Comparison of ENCODE assay signal across 12 cellular contexts in the genomic region with DNA sequence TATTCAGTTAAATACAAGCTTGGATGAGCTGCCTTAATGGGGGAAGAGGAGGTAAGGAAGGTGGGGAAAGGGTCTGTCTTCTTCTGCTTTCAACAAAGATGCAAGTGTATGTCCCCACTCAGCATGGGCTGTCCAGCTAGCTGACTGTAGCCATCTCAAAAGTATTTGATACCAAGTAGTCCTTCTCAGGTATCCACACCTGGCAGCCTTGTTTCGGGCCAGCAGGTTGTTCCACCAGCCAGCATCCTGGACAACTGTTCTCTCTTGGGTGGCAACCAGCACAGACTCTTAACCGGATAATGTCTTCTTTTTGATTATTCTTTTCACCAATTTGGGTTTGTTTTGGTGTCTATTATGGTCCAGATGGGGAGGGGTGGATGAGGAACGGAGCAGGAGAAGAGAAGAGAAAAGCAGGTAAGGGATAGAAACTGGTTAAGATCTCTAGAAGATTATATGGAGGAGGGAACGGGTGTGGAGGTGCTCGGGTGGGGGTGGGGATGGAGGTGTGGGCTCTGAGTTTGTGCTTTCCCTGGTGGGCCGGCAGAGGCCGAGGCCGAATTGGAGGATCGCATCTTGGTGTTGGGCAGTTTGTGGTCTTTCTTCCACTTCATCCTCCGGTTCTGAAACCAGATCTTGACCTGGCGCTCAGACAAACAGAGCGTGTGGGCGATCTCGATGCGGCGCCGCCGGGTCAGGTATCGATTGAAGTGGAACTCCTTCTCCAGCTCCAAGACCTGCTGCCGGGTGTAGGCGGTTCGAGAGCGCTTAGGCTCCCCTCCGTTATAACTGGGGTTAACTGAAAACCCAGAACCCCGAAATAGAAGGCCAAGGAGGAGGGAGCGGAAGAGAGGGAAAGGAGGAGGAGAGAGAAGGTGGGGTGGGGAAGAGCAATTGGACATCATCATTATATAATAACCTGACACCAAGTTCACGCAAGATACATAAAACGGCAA. TPM values are rescaled to one million over a fixed set of nuclear protein-coding genes. Genes with fewer than 3 reads are reported as not detected.
A peak's percentile ranks its signal among the peaks of the same experiment; 100 is the strongest.
DNase-seq lines count a peak whose midpoint lies in the region; ATAC-seq and TF ChIP-seq lines count a peak whose summit lies in the region.
"Had no signal": no experiment of that assay in that cellular context is flagged by ENCODE, and none has a peak within 500 bp of the region (broad histone marks: within the 10 kb centered on the region; RNA-seq: fewer than 3 reads in every experiment).

No MANE protein-coding gene starts in this region.

- no peak overlapping the region for H4K8ac ChIP-seq in H9 (replicated peaks; ENCODE audit: insufficient read length, low read depth, low read length)

- H3K9ac ChIP-seq in parathyroid adenoma, result no peak overlapping the region
- H3K9ac ChIP-seq in H9 (ENCODE audit: extremely low read depth, insufficient read length, low read length), result no peak overlapping the region

- H2BK12ac ChIP-seq in H9 (ENCODE audit: insufficient read length, low read depth, low read length), result no peak overlapping the region

- TF ChIP-seq EP300 in gastroesophageal sphincter (IDR thresholded peaks at IDR 0.05), result no peak

- no peak overlapping the region for H3K18ac ChIP-seq in H9 (ENCODE audit: insufficient read length, low read depth, low read length)

- no peak overlapping the region for H2BK5ac ChIP-seq in H9 (ENCODE audit: insufficient read length, low read length)

- no peak overlapping the region for H3K27ac ChIP-seq in CD4-positive, CD25-positive, alpha-beta regulatory T cell (ENCODE audit: insufficient read depth, low read length, poor library complexity, severe bottlenecking)
- peak overlapping the region; percentile 44; the same call in 1 of the 2 replicates for H3K27ac ChIP-seq in SJCRH30
- peak overlapping the region; percentile 92 to 99 (median 98) for H3K27ac ChIP-seq in gastroesophageal sphincter
- peak overlapping the region; percentile 16 for H3K27ac ChIP-seq in parathyroid adenoma
- no peak overlapping the region for H3K27ac ChIP-seq in H9 (ENCODE audit: insufficient read length, low read depth, low read length)

- peaks cover 63% of the 10 kb centered on the region for H3K27me3 Mint-ChIP-seq in CD4-positive, CD25-positive, alpha-beta regulatory T cell
- peaks cover 97% of the 10 kb centered on the region for H3K27me3 Mint-ChIP-seq in H9 (ENCODE audit: low read depth)

- no peak for ATAC-seq in CD4-positive, CD25-positive, alpha-beta regulatory T cell (ENCODE audit: low read depth in 2 of 2)
- no peak for ATAC-seq in gastroesophageal sphincter
- ATAC-seq in GM19467 (IDR thresholded peaks at IDR 0.05; ENCODE audit: unreplicated experiment), result no peak

- DNase-seq in CD4-positive, CD25-positive, alpha-beta regulatory T cell, result no peak
- DNase-seq in SJCRH30 (no peak), MV-4-11 (lab: John Stamatoyannopoulos, UW) (no peak), H9 (no peak), SHP77 (lab: John Stamatoyannopoulos, UW) (no peak)
- DNase-seq: activated CD8-positive, alpha-beta memory T cell treated with anti-CD3 and anti-CD28 coated beads, Interleukin-2, amount 50 U/mL, for 48 hours; caudate nucleus; NCI-H446 treated with DMSO at 0.1 percent for 48 hours; occipital lobe had no signal

- H3K23ac ChIP-seq in H9 (ENCODE audit: insufficient read length, low read depth, low read length), result no peak overlapping the region

- no peak overlapping the region for H2BK15ac ChIP-seq in H9 (ENCODE audit: low read depth, low read length)

- no peak overlapping the region for H3K14ac ChIP-seq in H9 (ENCODE audit: insufficient read depth, low read length)

- no peaks in the 10 kb centered on the region for H3K9me3 ChIP-seq in CD4-positive, CD25-positive, alpha-beta regulatory T cell (ENCODE audit: control insufficient read depth in 2 of 2, low read length in 2 of 2)
- H3K9me3 ChIP-seq in SJCRH30 (replicated peaks) (no peaks in the 10 kb centered on the region), gastroesophageal sphincter (no peaks in the 10 kb centered on the region), parathyroid adenoma (ENCODE audit: control insufficient read depth, low read length) (no peaks in the 10 kb centered on the region), H9 (ENCODE audit: control insufficient read depth, low read depth, low read length) (no peaks in the 10 kb centered on the region)

- no peaks in the 10 kb centered on the region for H3K36me3 ChIP-seq in CD4-positive, CD25-positive, alpha-beta regulatory T cell (ENCODE audit: control insufficient read depth, insufficient read depth, low read length)
- no peaks in the 10 kb centered on the region for H3K36me3 ChIP-seq in SJCRH30
- no peaks in the 10 kb centered on the region for H3K36me3 ChIP-seq in gastroesophageal sphincter
- no peaks in the 10 kb centered on the region for H3K36me3 ChIP-seq in parathyroid adenoma (ENCODE audit: control insufficient read depth, insufficient read depth, low read length)

- H3T11ph ChIP-seq in H9 (ENCODE audit: low read length), result no peak overlapping the region

- peak overlapping the region in 1 of 3 donors; percentile 80 for H3K27ac Mint-ChIP-seq in CD4-positive, CD25-positive, alpha-beta regulatory T cell
- no peak overlapping the region for H3K27ac Mint-ChIP-seq in H9

- peaks cover 0 to 7% (median 0%) of the 10 kb centered on the region in 4 donors for H3K4me1 Mint-ChIP-seq in CD4-positive, CD25-positive, alpha-beta regulatory T cell
- H3K4me1 Mint-ChIP-seq in H9, result peaks cover 0 to 6% of the 10 kb centered on the region in 2 experiments; a peak in 1 of 4 replicates

- H3K4me2 ChIP-seq in parathyroid adenoma (ENCODE audit: low read length) (peak overlapping the region; percentile 97), H9 (ENCODE audit: insufficient read depth, insufficient read length, low read length) (no peak overlapping the region)

- no peak overlapping the region for H2BK120ac ChIP-seq in H9 (ENCODE audit: low read depth, low read length, poor library complexity, severe bottlenecking)

- H2AFZ ChIP-seq in parathyroid adenoma (no peak overlapping the region), H9 (ENCODE audit: low read length) (no peak overlapping the region)

- no peaks in the 10 kb centered on the region for H3K79me1 ChIP-seq in H9 (ENCODE audit: insufficient read depth, low read depth, low read length, poor library complexity, severe bottlenecking)

- H2BK20ac ChIP-seq in H9 (ENCODE audit: low read depth, low read length, poor library complexity, severe bottlenecking), result no peak overlapping the region

- peaks cover 3% of the 10 kb centered on the region for H4K20me1 ChIP-seq in H9 (ENCODE audit: control insufficient read depth, insufficient read depth, insufficient read length)

- H2AK5ac ChIP-seq in H9 (ENCODE audit: insufficient read length, low read length), result no peak overlapping the region

- H3K27me3 ChIP-seq in CD4-positive, CD25-positive, alpha-beta regulatory T cell (ENCODE audit: control insufficient read depth, insufficient read depth, low read length), result peaks cover 24% of the 10 kb centered on the region
- no peaks in the 10 kb centered on the region for H3K27me3 ChIP-seq in SJCRH30
- H3K27me3 ChIP-seq in gastroesophageal sphincter, result no peaks in the 10 kb centered on the region
- H3K27me3 ChIP-seq in parathyroid adenoma (ENCODE audit: control insufficient read depth, insufficient read depth, low read length), result no peaks in the 10 kb centered on the region
- H3K27me3 ChIP-seq in H9 (ENCODE audit: insufficient read depth, low read length), result peaks cover 95% of the 10 kb centered on the region

- H4K5ac ChIP-seq in H9 (ENCODE audit: insufficient read length, low read depth, low read length), result no peak overlapping the region

- H4K91ac ChIP-seq in H9 (ENCODE audit: insufficient read length, low read depth, low read length), result no peak overlapping the region

- no peak overlapping the region for H3K4ac ChIP-seq in H9 (ENCODE audit: low read depth, low read length)

- no peaks in the 10 kb centered on the region for H3K23me2 ChIP-seq in H9 (ENCODE audit: insufficient read length, low read depth, low read length, poor library complexity, severe bottlenecking)

- TF ChIP-seq CTCF in gastroesophageal sphincter (IDR thresholded peaks at IDR 0.05) (no peak), parathyroid adenoma (IDR thresholded peaks at IDR 0.05) (no peak), H9 (conservative IDR thresholded peaks at IDR 0.05) (no peak)

- TF ChIP-seq POLR2A in gastroesophageal sphincter (IDR thresholded peaks at IDR 0.05), result no peak

- no peaks in the 10 kb centered on the region for H3K79me2 ChIP-seq in parathyroid adenoma
- H3K79me2 ChIP-seq in H9 (ENCODE audit: insufficient read depth, low read length), result no peaks in the 10 kb centered on the region

- peaks cover 3% of the 10 kb centered on the region for H3K4me1 ChIP-seq in CD4-positive, CD25-positive, alpha-beta regulatory T cell (ENCODE audit: control insufficient read depth, insufficient read depth, low read length, poor library complexity, severe bottlenecking)
- H3K4me1 ChIP-seq in SJCRH30 (peaks cover 19% of the 10 kb centered on the region), gastroesophageal sphincter (peaks cover 9 to 86% (median 29%) of the 10 kb centered on the region in 3 donors), parathyroid adenoma (no peaks in the 10 kb centered on the region), H9 (ENCODE audit: insufficient read depth, low read length) (no peaks in the 10 kb centered on the region)

- peaks cover 0 to 4% (median 0%) of the 10 kb centered on the region in 7 donors for H3K9me3 Mint-ChIP-seq in CD4-positive, CD25-positive, alpha-beta regulatory T cell
- H3K9me3 Mint-ChIP-seq in H9, result peaks cover 4 to 11% of the 10 kb centered on the region in 2 experiments; a peak in 3 of 5 replicates

- H3K4me3 Mint-ChIP-seq in CD4-positive, CD25-positive, alpha-beta regulatory T cell, result peak overlapping the region; percentile 23 to 77 (median 62)
- no peak overlapping the region for H3K4me3 Mint-ChIP-seq in H9

- no peak overlapping the region for H3K4me3 ChIP-seq in CD4-positive, CD25-positive, alpha-beta regulatory T cell (ENCODE audit: low read depth, low read length)
- H3K4me3 ChIP-seq in SJCRH30, result peak overlapping the region; percentile 71
- peak overlapping the region; percentile 47 to 84 for H3K4me3 ChIP-seq in gastroesophageal sphincter
- peak overlapping the region; percentile 88 for H3K4me3 ChIP-seq in parathyroid adenoma (ENCODE audit: low read depth, low read length)

- no peaks in the 10 kb centered on the region for H3K36me3 Mint-ChIP-seq in CD4-positive, CD25-positive, alpha-beta regulatory T cell
- H3K36me3 Mint-ChIP-seq in H9 (ENCODE audit: insufficient read depth in 1 of 3, low read depth in 3 of 3), result no peaks in the 10 kb centered on the region; a peak in 1 of 7 replicates

- no peak overlapping the region for H3K56ac ChIP-seq in H9 (ENCODE audit: insufficient read length, low read depth, low read length)

- whole genome bisulfite sequencing in gastroesophageal sphincter (ENCODE audit: low coverage in 1 of 2), 2 donors, result 12 to 19% methylated on average over 10 to 16 of the region's 28 CpGs
- no CpG with 5 or more reads among the region's 28 CpGs for WGBS in H9 (ENCODE audit: extremely low coverage, insufficient read length, low lambda C conversion rate)

RNA-seq across cellular contexts. Expression of gene HOXA4, which starts 1.5 kb away (rescaled TPM):
- total RNA-seq in CD4-positive, CD25-positive, alpha-beta regulatory T cell, result not detected
- polyA plus RNA-seq in CD4-positive, CD25-positive, alpha-beta regulatory T cell, result under 1 TPM in 2 of 4 donors, not detected in 2; 0.13 to 0.18 TPM
- 5.3 and 5.6 TPM in 2 replicates for total RNA-seq in SJCRH30 (2014; rRNA removed; shearing (Covaris generic))
- total RNA-seq in gastroesophageal sphincter (10 to 100 TPM in 3 of 4 donors, 1 to 10 TPM in 1; 8.6 to 20.2 (median 15.3) TPM), H9 (2021) (not detected in 2 replicates)
- total RNA-seq: occipital lobe had no signal

RNA-seq across cellular contexts. Expression of gene HOXA5, which starts 14.4 kb away (rescaled TPM):
- not detected for total RNA-seq in CD4-positive, CD25-positive, alpha-beta regulatory T cell
- not detected for polyA plus RNA-seq in CD4-positive, CD25-positive, alpha-beta regulatory T cell
- 10.4 and 11.9 TPM in 2 replicates for total RNA-seq in SJCRH30 (2014; rRNA removed; shearing (Covaris generic))
- total RNA-seq in gastroesophageal sphincter (10 to 100 TPM; 11.0 to 34.6 (median 29.3) TPM), H9 (2021) (not detected in 2 replicates)
- total RNA-seq: occipital lobe had no signal

RNA-seq across cellular contexts. Expression of gene HOXA6, which starts 18.5 kb away (rescaled TPM):
- total RNA-seq in CD4-positive, CD25-positive, alpha-beta regulatory T cell, result not detected
- polyA plus RNA-seq in CD4-positive, CD25-positive, alpha-beta regulatory T cell, result not detected
- total RNA-seq in SJCRH30 (2014; rRNA removed; shearing (Covaris generic)), result 3.8 and 4.6 TPM in 2 replicates
- total RNA-seq in gastroesophageal sphincter (10 to 100 TPM in 1 of 4 donors, under 1 TPM in 1, not detected in 2; 0.46 to 12.7 TPM), H9 (2021) (not detected in 2 replicates)
- total RNA-seq: occipital lobe had no signal

RNA-seq across cellular contexts. Expression of gene HOXA3, which starts 23.3 kb away (rescaled TPM):
- not detected for total RNA-seq in CD4-positive, CD25-positive, alpha-beta regulatory T cell
- polyA plus RNA-seq in CD4-positive, CD25-positive, alpha-beta regulatory T cell, result under 1 TPM in 1 of 4 donors, not detected in 3; 0.13 TPM
- total RNA-seq in SJCRH30 (2014; rRNA removed; shearing (Covaris generic)), result 12.0 and 12.2 TPM in 2 replicates
- 10 to 100 TPM in 2 of 4 donors, 1 to 10 TPM in 2; 6.4 to 22.6 (median 10.3) TPM for total RNA-seq in gastroesophageal sphincter
- total RNA-seq in H9 (2021), result not detected in 2 replicates
- total RNA-seq: occipital lobe had no signal

RNA-seq across cellular contexts. Expression of gene HOXA2, which starts 26.6 kb away (rescaled TPM):
- not detected for total RNA-seq in CD4-positive, CD25-positive, alpha-beta regulatory T cell
- under 1 TPM in 2 of 4 donors, not detected in 2; 0.11 to 0.31 TPM for polyA plus RNA-seq in CD4-positive, CD25-positive, alpha-beta regulatory T cell
- total RNA-seq in SJCRH30 (2014; rRNA removed; shearing (Covaris generic)), result 2.8 and 4.2 TPM in 2 replicates
- total RNA-seq in gastroesophageal sphincter (1 to 10 TPM; 3.1 to 7.0 (median 5.0) TPM), H9 (2021) (not detected in 2 replicates)
- total RNA-seq: occipital lobe had no signal

Comparison
In these comparisons a context has a peak if more than half of its experiments do, and no peak if none do; other contexts are left out.
1. H3K27ac ChIP-seq: peak in SJCRH30 (single experiment), gastroesophageal sphincter (4 of 4) and parathyroid adenoma (single experiment); none in CD4-positive, CD25-positive, alpha-beta regulatory T cell (single experiment) and H9 (single experiment).
2. H3K4me3 Mint-ChIP-seq: peak in CD4-positive, CD25-positive, alpha-beta regulatory T cell (4 of 4); none in H9 (0 of 2).
3. RNA of gene HOXA5, which starts 14.4 kb away (total RNA-seq): 11.0 to 34.6 TPM in gastroesophageal sphincter and 10.4 to 11.9 TPM in SJCRH30; not detected in CD4-positive, CD25-positive, alpha-beta regulatory T cell (single experiment) and not detected in H9; every median in the first group is over 10 times any median in the second.